ENCODE assay signal across 1 cellular context in the genomic region with DNA sequence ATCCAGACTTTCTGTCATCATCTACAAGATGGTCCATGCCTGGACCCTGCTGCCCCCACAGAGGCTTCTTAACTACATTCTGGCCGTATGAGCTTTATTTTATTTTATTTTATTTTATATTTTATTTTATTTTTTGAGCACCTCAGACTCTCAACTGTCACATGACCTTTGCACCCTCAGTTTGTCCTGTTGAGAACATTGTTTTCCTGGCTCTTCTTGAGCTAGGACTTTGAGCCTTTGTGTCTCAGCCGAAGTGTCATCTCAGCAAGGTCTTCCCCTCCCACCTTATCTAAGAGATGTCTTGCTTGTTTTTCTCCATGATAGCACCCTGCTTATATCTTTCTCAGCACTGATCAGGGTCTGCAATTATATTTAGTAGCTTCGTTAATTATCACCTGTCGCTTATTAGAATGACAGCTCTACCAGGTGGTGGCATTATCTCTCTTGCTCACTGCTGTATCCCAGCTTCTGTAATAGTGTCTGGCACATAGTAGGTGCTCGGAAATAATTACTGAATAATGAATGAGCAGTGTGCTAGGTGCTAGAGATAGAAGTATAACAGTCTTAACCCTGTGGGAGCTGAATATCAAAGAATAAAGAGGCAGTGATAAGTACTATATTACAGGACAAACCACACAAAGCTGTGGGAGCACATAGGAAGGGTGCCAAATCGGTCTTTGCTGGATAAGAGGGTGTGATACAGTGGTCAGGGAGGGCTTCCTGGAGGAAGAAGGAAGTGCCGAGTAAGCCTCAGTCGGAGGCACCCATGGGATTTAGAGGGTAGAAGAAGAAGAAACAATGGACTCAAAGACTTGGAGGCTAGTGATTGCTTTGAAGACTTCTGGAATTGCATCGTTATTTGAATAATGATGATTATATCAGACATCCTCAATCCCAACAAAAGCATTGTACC.
TF ChIP-seq lines count a peak whose summit lies in the region.

No MANE protein-coding gene starts in this region.

TF ChIP-seq in K562, 482 proteins besides CTCF, POLR2A, EP300 and RAD21 (continued from another document):
- TF ChIP-seq, protein P1, sequence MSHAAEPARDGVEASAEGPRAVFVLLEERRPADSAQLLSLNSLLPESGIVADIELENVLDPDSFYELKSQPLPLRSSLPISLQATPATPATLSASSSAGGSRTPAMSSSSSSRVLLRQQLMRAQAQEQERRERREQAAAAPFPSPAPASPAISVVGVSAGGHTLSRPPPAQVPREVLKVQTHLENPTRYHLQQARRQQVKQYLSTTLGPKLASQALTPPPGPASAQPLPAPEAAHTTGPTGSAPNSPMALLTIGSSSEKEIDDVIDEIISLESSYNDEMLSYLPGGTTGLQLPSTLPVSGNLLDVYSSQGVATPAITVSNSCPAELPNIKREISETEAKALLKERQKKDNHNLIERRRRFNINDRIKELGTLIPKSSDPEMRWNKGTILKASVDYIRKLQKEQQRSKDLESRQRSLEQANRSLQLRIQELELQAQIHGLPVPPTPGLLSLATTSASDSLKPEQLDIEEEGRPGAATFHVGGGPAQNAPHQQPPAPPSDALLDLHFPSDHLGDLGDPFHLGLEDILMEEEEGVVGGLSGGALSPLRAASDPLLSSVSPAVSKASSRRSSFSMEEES (CRISPR knock-in tag; IDR thresholded peaks at IDR 0.05): peak; percentile 64
- TF ChIP-seq RBM25 (IDR thresholded peaks at IDR 0.05; ENCODE audit: low read depth, low read length, severe bottlenecking): peak; percentile 14
- peak; percentile 22; the same call in 1 of the 2 replicates for TF ChIP-seq SMARCA5 (IDR thresholded peaks at IDR 0.05)
